ENCODE assay signal across 19 cellular contexts in the genomic region with DNA sequence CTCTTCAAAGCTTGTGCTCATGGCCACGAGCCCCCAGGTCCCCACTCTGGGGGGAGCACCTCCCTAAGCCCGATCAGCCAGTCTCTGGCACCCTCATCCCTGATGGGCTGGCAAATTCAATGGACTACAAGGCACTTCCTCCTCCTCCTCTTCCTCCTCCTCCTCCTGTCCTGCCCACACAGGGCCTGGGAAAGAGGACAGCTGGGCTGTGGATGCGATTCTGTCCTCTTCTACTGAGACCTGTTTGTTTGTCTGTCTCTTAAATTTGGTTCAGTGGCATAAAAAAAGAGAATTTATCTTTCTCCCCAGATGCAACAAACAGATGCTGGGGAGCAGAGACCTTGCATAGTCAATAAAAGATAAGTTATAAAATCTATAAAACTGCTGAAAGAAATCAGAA.
"Had no signal": no experiment of that assay in that cellular context is flagged by ENCODE, and none has a peak within 500 bp of the region (broad histone marks: within the 10 kb centered on the region; RNA-seq: fewer than 3 reads in every experiment).

No MANE protein-coding gene starts in this region.

- H3K27me3 Mint-ChIP-seq: type B pancreatic cell had no signal

- H3K27ac ChIP-seq: coronary artery, sigmoid colon, thoracic aorta had no signal

- H3K4me3 ChIP-seq: coronary artery, lung, sigmoid colon, thoracic aorta had no signal

- H3K4me1 ChIP-seq: sigmoid colon had no signal

- H3K4me3 Mint-ChIP-seq: activated naive CD4-positive, alpha-beta T cell treated with anti-CD3 and anti-CD28 coated beads, Interleukin-2, amount 50 U/mL, for 24 hours; immature natural killer cell; mesothelial cell of epicardium; natural killer cell treated with Interleukin-12 subunit alpha and Interleukin-12 subunit beta and Interleukin-15 and Interleukin-18, amount 100 ng/mL, for 72 hours; type B pancreatic cell; WTC11 had no signal

- H3K27ac Mint-ChIP-seq: activated naive CD4-positive, alpha-beta T cell treated with anti-CD3 and anti-CD28 coated beads, Interleukin-2, amount 50 U/mL, for 24 hours; immature natural killer cell; mesothelial cell of epicardium; type B pancreatic cell; WTC11 had no signal

- H3K36me3 Mint-ChIP-seq: activated naive CD4-positive, alpha-beta T cell treated with anti-CD3 and anti-CD28 coated beads, Interleukin-2, amount 50 U/mL, for 24 hours; immature natural killer cell; mesothelial cell of epicardium; natural killer cell treated with Interleukin-12 subunit alpha and Interleukin-12 subunit beta and Interleukin-15 and Interleukin-18, amount 100 ng/mL, for 72 hours; type B pancreatic cell; WTC11 had no signal

- H3K9me3 Mint-ChIP-seq: activated naive CD4-positive, alpha-beta T cell treated with anti-CD3 and anti-CD28 coated beads, Interleukin-2, amount 50 U/mL, for 24 hours; immature natural killer cell; mesothelial cell of epicardium; natural killer cell treated with Interleukin-12 subunit alpha and Interleukin-12 subunit beta and Interleukin-15 and Interleukin-18, amount 100 ng/mL, for 72 hours; type B pancreatic cell; WTC11 had no signal

- DNase-seq: activated gamma-delta T cell treated with Interleukin-2 at 50 U/mL for 16 hours; activated T-cell treated with anti-CD3 and anti-CD28 coated beads, Interleukin-2, amount 50 U/mL, for 1 hour; anterior cingulate cortex; effector CD4-positive, alpha-beta T cell; foreskin melanocyte; immature natural killer cell; sigmoid colon; stimulated activated CD4-positive, alpha-beta T cell treated with anti-CD3 and anti-CD28 coated beads, Interleukin-4, amount 100 ng/mL, for 1 hour; stimulated activated naive CD4-positive, alpha-beta T cell; T1000 had no signal

- ATAC-seq: left lobe of liver; natural killer cell treated with Interleukin-12 subunit alpha and Interleukin-12 subunit beta and Interleukin-15 and Interleukin-18, amount 100 ng/mL, for 72 hours; WTC11 had no signal

- H3K9me3 ChIP-seq: sigmoid colon, thoracic aorta had no signal

- H3K36me3 ChIP-seq: sigmoid colon, thoracic aorta had no signal
